In genomic region chr1:30273456-30273855, GRCh38 we compare ENCODE assay signal across 16 cellular contexts.
DNase-seq lines count a peak whose midpoint lies in the region; ATAC-seq and TF ChIP-seq lines count a peak whose summit lies in the region.
"Had no signal": no experiment of that assay in that cellular context is flagged by ENCODE, and none has a peak within 500 bp of the region (broad histone marks: within the 10 kb centered on the region; RNA-seq: fewer than 3 reads in every experiment).

No MANE protein-coding gene starts in this region.

- no peak for TF ChIP-seq POLR2A in transverse colon (IDR thresholded peaks at IDR 0.05)
- no peak for TF ChIP-seq POLR2A in body of pancreas (IDR thresholded peaks at IDR 0.05)

- H3K18ac ChIP-seq in neuronal stem cell (ENCODE audit: low read length) = peak overlapping the region; percentile 88

- H3K23ac ChIP-seq in neuronal stem cell (ENCODE audit: low read depth, low read length, poor library complexity) = peak overlapping the region; percentile 67

- H3K4me1 Mint-ChIP-seq in activated CD4-positive, alpha-beta memory T cell treated with anti-CD3 and anti-CD28 coated beads, Interleukin-2, amount 10 ng/mL, durations not matched to agents 7 days and 5 days = no peaks in the 10 kb centered on the region
- no peaks in the 10 kb centered on the region for H3K4me1 Mint-ChIP-seq in activated CD4-positive, alpha-beta memory T cell treated with anti-CD3 and anti-CD28 coated beads for 36 hours (ENCODE audit: low read depth)

- CTCF ChIA-PET in activated CD4-positive, alpha-beta memory T cell treated with anti-CD3 and anti-CD28 coated beads, Interleukin-2, amount 10 ng/mL, durations not matched to agents 7 days and 5 days (lab: Charles Lee) = no interaction called here
- CTCF ChIA-PET in activated CD4-positive, alpha-beta memory T cell treated with anti-CD3 and anti-CD28 coated beads for 36 hours (lab: Charles Lee) = no interaction called here
- CTCF ChIA-PET in A673 (lab: Charles Lee) = no interaction called here

- peak; percentile 6 for DNase-seq in activated CD4-positive, alpha-beta memory T cell treated with anti-CD3 and anti-CD28 coated beads, Interleukin-2, amount 10 ng/mL, durations not matched to agents 7 days and 5 days
- no peak for DNase-seq in activated CD4-positive, alpha-beta memory T cell treated with anti-CD3 and anti-CD28 coated beads for 36 hours
- DNase-seq in A673 (ENCODE audit: low spot score) (no peak), coronary artery (ENCODE audit: low spot score) (peak; percentile 47), neuronal stem cell (ENCODE audit: low spot score) (no peak), transverse colon (no peak), body of pancreas (no peak)
- DNase-seq: AML-193; C1 segment of cervical spinal cord; Calu3; CD4-positive, alpha-beta T cell; DMS 273 treated with DMSO at 0.1 percent for 48 hours had no signal

- POLR2A ChIA-PET in activated CD4-positive, alpha-beta memory T cell treated with anti-CD3 and anti-CD28 coated beads, Interleukin-2, amount 10 ng/mL, durations not matched to agents 7 days and 5 days (lab: Charles Lee) = no interaction called here
- POLR2A ChIA-PET in activated CD4-positive, alpha-beta memory T cell treated with anti-CD3 and anti-CD28 coated beads for 36 hours (lab: Charles Lee) = no interaction called here
- POLR2A ChIA-PET in A673 (lab: Charles Lee; ENCODE audit: low non-redundant PET) = no interaction called here

- no peaks in the 10 kb centered on the region for H3K27me3 Mint-ChIP-seq in activated CD4-positive, alpha-beta memory T cell treated with anti-CD3 and anti-CD28 coated beads, Interleukin-2, amount 10 ng/mL, durations not matched to agents 7 days and 5 days
- H3K27me3 Mint-ChIP-seq in activated CD4-positive, alpha-beta memory T cell treated with anti-CD3 and anti-CD28 coated beads for 36 hours = peaks cover 10% of the 10 kb centered on the region

- H3K27me3 ChIP-seq in A673 (replicated peaks; ENCODE audit: insufficient read depth, low read depth, low read length, poor library complexity) = no peaks in the 10 kb centered on the region
- H3K27me3 ChIP-seq in neuronal stem cell (ENCODE audit: control insufficient read depth in 3 of 3, insufficient read depth in 3 of 3, low read depth in 1 of 3, low read length in 3 of 3) = no peaks in the 10 kb centered on the region
- H3K27me3 ChIP-seq in transverse colon = no peaks in the 10 kb centered on the region
- no peaks in the 10 kb centered on the region for H3K27me3 ChIP-seq in body of pancreas

- BruUV-seq in A673 (replicated peaks; lab: Mats Ljungman, UMichigan) = no TSS peak

- ATAC-seq in GM19023 (IDR thresholded peaks at IDR 0.05; ENCODE audit: unreplicated experiment) (no peak), body of pancreas (no peak)
- ATAC-seq: HCT116 had no signal

- H3K9me3 Mint-ChIP-seq in activated CD4-positive, alpha-beta memory T cell treated with anti-CD3 and anti-CD28 coated beads, Interleukin-2, amount 10 ng/mL, durations not matched to agents 7 days and 5 days = no peaks in the 10 kb centered on the region
- no peaks in the 10 kb centered on the region for H3K9me3 Mint-ChIP-seq in activated CD4-positive, alpha-beta memory T cell treated with anti-CD3 and anti-CD28 coated beads for 36 hours
- H3K9me3 Mint-ChIP-seq: CD4-positive, alpha-beta T cell had no signal

- no peak overlapping the region for H2BK5ac ChIP-seq in neuronal stem cell (ENCODE audit: low read length)

- peak overlapping the region; percentile 42 for H2BK12ac ChIP-seq in neuronal stem cell (ENCODE audit: low read length)

- peak overlapping the region; percentile 77 for H2BK15ac ChIP-seq in neuronal stem cell (ENCODE audit: low read length)

- H3K79me1 ChIP-seq in neuronal stem cell (ENCODE audit: low read depth, low read length) = no peaks in the 10 kb centered on the region

- TF ChIP-seq EP300 in transverse colon (IDR thresholded peaks at IDR 0.05; ENCODE audit: low read depth) = no peak

- H3K4me1 ChIP-seq in A673 (ENCODE audit: insufficient read depth, low read length, poor library complexity, severe bottlenecking) = peaks cover 70% of the 10 kb centered on the region
- peaks cover 0 to 4% of the 10 kb centered on the region in 2 donors for H3K4me1 ChIP-seq in neuronal stem cell (ENCODE audit: control insufficient read depth in 2 of 2, insufficient read depth in 1 of 2, low read depth in 1 of 2, low read length in 2 of 2)
- H3K4me1 ChIP-seq in transverse colon = no peaks in the 10 kb centered on the region
- H3K4me1 ChIP-seq in body of pancreas = no peaks in the 10 kb centered on the region

- in situ Hi-C loops in transverse colon (cut with MboI; ENCODE audit: low pct_ligation_motif_present in 1 of 4, low pct_unique_long_range_greater_than_20kb in 1 of 4, low sequenced_read_pairs in 3 of 4) = no loop called here

- no CpG with 5 or more reads among the region's 5 CpGs for WGBS in neuronal stem cell (ENCODE audit: extremely low coverage in 2 of 2, insufficient read length in 2 of 2, insufficient replicate concordance in 1 of 2), 2 donors
- WGBS in transverse colon (ENCODE audit: low coverage in 1 of 2), 2 donors = 85% methylated on average over 4 of the region's 5 CpGs; no CpG with 5 or more reads in 1 of the 2 donors
- WGBS in body of pancreas, 2 donors = 40 to 71% methylated on average over 1 to 2 of the region's 5 CpGs

- intact Hi-C loops in activated CD4-positive, alpha-beta memory T cell treated with anti-CD3 and anti-CD28 coated beads for 36 hours (cut with micrococcal nuclease) = no loop called here
- intact Hi-C loops in A673 (cut with micrococcal nuclease; ENCODE audit: unreplicated experiment) = no loop called here
- intact Hi-C loops in transverse colon (cut with DNase I; ENCODE audit: low total_unique reads) = no loop called here
- intact Hi-C loops in body of pancreas (cut with DNase I) = no loop called here

- H2AFZ ChIP-seq in neuronal stem cell (ENCODE audit: low read length) = no peak overlapping the region

- H3K4me2 ChIP-seq in neuronal stem cell (ENCODE audit: insufficient read depth, low read length, poor library complexity, severe bottlenecking) = no peak overlapping the region

- H3K27ac ChIP-seq in A673 (ENCODE audit: low read depth, low read length, poor library complexity, severe bottlenecking) = peak overlapping the region; percentile 81
- H3K27ac ChIP-seq in coronary artery = no peak overlapping the region
- H3K27ac ChIP-seq in neuronal stem cell (replicated peaks; ENCODE audit: low read length) = no peak overlapping the region
- no peak overlapping the region for H3K27ac ChIP-seq in transverse colon
- H3K27ac ChIP-seq in body of pancreas = no peak overlapping the region
- H3K27ac ChIP-seq: 22Rv1, HL-60 had no signal

- H3K36me3 Mint-ChIP-seq in activated CD4-positive, alpha-beta memory T cell treated with anti-CD3 and anti-CD28 coated beads, Interleukin-2, amount 10 ng/mL, durations not matched to agents 7 days and 5 days (ENCODE audit: low read depth) = no peaks in the 10 kb centered on the region
- H3K36me3 Mint-ChIP-seq in activated CD4-positive, alpha-beta memory T cell treated with anti-CD3 and anti-CD28 coated beads for 36 hours = no peaks in the 10 kb centered on the region

- peak overlapping the region; percentile 74 for H3K9ac ChIP-seq in neuronal stem cell (ENCODE audit: low read depth, low read length, poor library complexity)

- H3K36me3 ChIP-seq in A673 (ENCODE audit: insufficient read depth, low read length, poor library complexity, severe bottlenecking) = no peaks in the 10 kb centered on the region
- H3K36me3 ChIP-seq in neuronal stem cell (replicated peaks in 1 of 2; ENCODE audit: control insufficient read depth in 2 of 2, insufficient read depth in 2 of 2, low read length in 2 of 2) = no peaks in the 10 kb centered on the region
- H3K36me3 ChIP-seq in transverse colon = no peaks in the 10 kb centered on the region
- H3K36me3 ChIP-seq in body of pancreas (replicated peaks in 1 of 2; ENCODE audit: insufficient read depth in 1 of 2, low read depth in 2 of 2) = no peaks in the 10 kb centered on the region

- H3K4me3 ChIP-seq in A673 (ENCODE audit: low read depth, low read length, poor library complexity, severe bottlenecking) (no peak overlapping the region), coronary artery (no peak overlapping the region), neuronal stem cell (ENCODE audit: low read length in 2 of 2) (no peak overlapping the region), transverse colon (no peak overlapping the region), body of pancreas (no peak overlapping the region)

- peak overlapping the region; percentile 39 for H4K91ac ChIP-seq in neuronal stem cell (ENCODE audit: low read depth, low read length, poor library complexity)

- H3K27ac Mint-ChIP-seq in activated CD4-positive, alpha-beta memory T cell treated with anti-CD3 and anti-CD28 coated beads, Interleukin-2, amount 10 ng/mL, durations not matched to agents 7 days and 5 days = no peak overlapping the region
- H3K27ac Mint-ChIP-seq in activated CD4-positive, alpha-beta memory T cell treated with anti-CD3 and anti-CD28 coated beads for 36 hours = no peak overlapping the region
- H3K27ac Mint-ChIP-seq: CD4-positive, alpha-beta T cell had no signal

- no peak overlapping the region for H4K8ac ChIP-seq in neuronal stem cell (ENCODE audit: low read depth, low read length)

- H3K14ac ChIP-seq in neuronal stem cell (ENCODE audit: low read length) = peak overlapping the region; percentile 86

- H3K9me3 ChIP-seq in A673 (ENCODE audit: low read depth, low read length, poor library complexity, severe bottlenecking) (no peaks in the 10 kb centered on the region), neuronal stem cell (replicated peaks in 1 of 2; ENCODE audit: control insufficient read depth in 2 of 2, insufficient read depth in 1 of 2, low read depth in 1 of 2, low read length in 2 of 2) (peaks cover 0 to under 1% of the 10 kb centered on the region in 2 donors), transverse colon (no peaks in the 10 kb centered on the region), body of pancreas (no peaks in the 10 kb centered on the region)

- peak overlapping the region; percentile 68 for H3K4ac ChIP-seq in neuronal stem cell (ENCODE audit: low read length)

- H2BK120ac ChIP-seq in neuronal stem cell (ENCODE audit: low read depth, low read length) = peak overlapping the region; percentile 36

- TF ChIP-seq CTCF in A673 (conservative IDR thresholded peaks at IDR 0.05; ENCODE audit: low read depth, low read length) (no peak), coronary artery (IDR thresholded peaks at IDR 0.05) (no peak), transverse colon (IDR thresholded peaks at IDR 0.05) (no peak), body of pancreas (IDR thresholded peaks at IDR 0.05) (no peak)

- H2AK5ac ChIP-seq in neuronal stem cell (ENCODE audit: low read depth, low read length) = no peak overlapping the region

- no peak overlapping the region for H3K4me3 Mint-ChIP-seq in activated CD4-positive, alpha-beta memory T cell treated with anti-CD3 and anti-CD28 coated beads, Interleukin-2, amount 10 ng/mL, durations not matched to agents 7 days and 5 days
- H3K4me3 Mint-ChIP-seq in activated CD4-positive, alpha-beta memory T cell treated with anti-CD3 and anti-CD28 coated beads for 36 hours = no peak overlapping the region
- H3K4me3 Mint-ChIP-seq: CD4-positive, alpha-beta T cell had no signal

Comparison
In these comparisons a context has a peak if more than half of its experiments do, and no peak if none do; other contexts are left out.
1. DNase-seq: peak in activated CD4-positive, alpha-beta memory T cell treated with anti-CD3 and anti-CD28 coated beads, Interleukin-2, amount 10 ng/mL, durations not matched to agents 7 days and 5 days (single experiment) and coronary artery (single experiment); none in activated CD4-positive, alpha-beta memory T cell treated with anti-CD3 and anti-CD28 coated beads for 36 hours (single experiment), A673 (single experiment), neuronal stem cell (single experiment), transverse colon (single experiment) and body of pancreas (0 of 4).